21 cellular contexts compared by ENCODE assay signal in genomic region chr2:202425036-202425435, GRCh38.
"Had no signal": no experiment of that assay in that cellular context is flagged by ENCODE, and none has a peak within 500 bp of the region (broad histone marks: within the 10 kb centered on the region; RNA-seq: fewer than 3 reads in every experiment).

No MANE protein-coding gene starts in this region.

- DNase-seq: activated CD4-positive, alpha-beta memory T cell treated with anti-CD3 and anti-CD28 coated beads for 36 hours; activated CD4-positive, alpha-beta T cell treated with anti-CD3 and anti-CD28 coated beads for 4 hours; activated CD8-positive, alpha-beta memory T cell treated with anti-CD3 and anti-CD28 coated beads, Interleukin-2, amount 10 ng/mL, durations not matched to agents 7 days and 5 days; activated naive CD8-positive, alpha-beta T cell treated with anti-CD3 and anti-CD28 coated beads, Interleukin-2, amount 10 ng/mL, durations not matched to agents 7 days and 5 days; amygdala; left cardiac atrium; mesendoderm; naive thymus-derived CD8-positive, alpha-beta T cell; ovary; psoas muscle; right lobe of liver; small intestine; stimulated activated CD4-positive, alpha-beta T cell treated with anti-CD3 and anti-CD28 coated beads, Interleukin-15, amount 100 ng/mL, for 24 hours; stimulated activated CD4-positive, alpha-beta T cell treated with anti-CD3 and anti-CD28 coated beads, Interleukin-2, amount 100 ng/mL, for 48 hours; stimulated activated naive CD8-positive, alpha-beta T cell treated with anti-CD3 and anti-CD28 coated beads, Interleukin-15, amount 100 ng/mL, for 72 hours; transverse colon had no signal

- H3K27ac Mint-ChIP-seq: activated CD4-positive, alpha-beta memory T cell treated with anti-CD3 and anti-CD28 coated beads for 36 hours; activated CD8-positive, alpha-beta memory T cell treated with anti-CD3 and anti-CD28 coated beads, Interleukin-2, amount 10 ng/mL, durations not matched to agents 7 days and 5 days; activated naive CD8-positive, alpha-beta T cell treated with anti-CD3 and anti-CD28 coated beads, Interleukin-2, amount 10 ng/mL, durations not matched to agents 7 days and 5 days; brain; naive thymus-derived CD8-positive, alpha-beta T cell; stimulated activated naive CD8-positive, alpha-beta T cell treated with anti-CD3 and anti-CD28 coated beads, Interleukin-15, amount 100 ng/mL, for 72 hours had no signal

- H3K4me1 ChIP-seq: suprapubic skin had no signal

- FAIRE-seq: small intestine had no signal

- H3K4me3 Mint-ChIP-seq: activated CD4-positive, alpha-beta memory T cell treated with anti-CD3 and anti-CD28 coated beads for 36 hours; activated CD8-positive, alpha-beta memory T cell treated with anti-CD3 and anti-CD28 coated beads, Interleukin-2, amount 10 ng/mL, durations not matched to agents 7 days and 5 days; activated naive CD8-positive, alpha-beta T cell treated with anti-CD3 and anti-CD28 coated beads, Interleukin-2, amount 10 ng/mL, durations not matched to agents 7 days and 5 days; brain; central memory CD8-positive, alpha-beta T cell; naive thymus-derived CD8-positive, alpha-beta T cell; stimulated activated naive CD8-positive, alpha-beta T cell treated with anti-CD3 and anti-CD28 coated beads, Interleukin-15, amount 100 ng/mL, for 72 hours had no signal

- H3K4me3 ChIP-seq: coronary artery, esophagus muscularis mucosa, ovary, psoas muscle, right lobe of liver, suprapubic skin, transverse colon had no signal

- H3K27me3 ChIP-seq: esophagus muscularis mucosa, ovary, right lobe of liver, suprapubic skin, transverse colon had no signal

- H3K27ac ChIP-seq: coronary artery, esophagus muscularis mucosa, ovary, psoas muscle, right lobe of liver, suprapubic skin, transverse colon had no signal

- ATAC-seq: activated CD8-positive, alpha-beta memory T cell treated with anti-CD3 and anti-CD28 coated beads, Interleukin-2, amount 10 ng/mL, durations not matched to agents 7 days and 5 days; left cardiac atrium; naive thymus-derived CD8-positive, alpha-beta T cell; psoas muscle; right lobe of liver; stimulated activated naive CD8-positive, alpha-beta T cell treated with anti-CD3 and anti-CD28 coated beads, Interleukin-15, amount 100 ng/mL, for 72 hours had no signal

- H3K27me3 Mint-ChIP-seq: activated CD4-positive, alpha-beta memory T cell treated with anti-CD3 and anti-CD28 coated beads for 36 hours; activated CD8-positive, alpha-beta memory T cell treated with anti-CD3 and anti-CD28 coated beads, Interleukin-2, amount 10 ng/mL, durations not matched to agents 7 days and 5 days; activated naive CD8-positive, alpha-beta T cell treated with anti-CD3 and anti-CD28 coated beads, Interleukin-2, amount 10 ng/mL, durations not matched to agents 7 days and 5 days; brain; central memory CD8-positive, alpha-beta T cell; naive thymus-derived CD8-positive, alpha-beta T cell; stimulated activated naive CD8-positive, alpha-beta T cell treated with anti-CD3 and anti-CD28 coated beads, Interleukin-15, amount 100 ng/mL, for 72 hours had no signal

- H3K4me1 Mint-ChIP-seq: activated naive CD8-positive, alpha-beta T cell treated with anti-CD3 and anti-CD28 coated beads, Interleukin-2, amount 10 ng/mL, durations not matched to agents 7 days and 5 days; brain; stimulated activated naive CD8-positive, alpha-beta T cell treated with anti-CD3 and anti-CD28 coated beads, Interleukin-15, amount 100 ng/mL, for 72 hours had no signal

- H3K9me3 ChIP-seq: esophagus muscularis mucosa, ovary, psoas muscle, right lobe of liver, transverse colon had no signal

- H3K36me3 ChIP-seq: esophagus muscularis mucosa, ovary, right lobe of liver, suprapubic skin, transverse colon had no signal
